In the genomic region with DNA sequence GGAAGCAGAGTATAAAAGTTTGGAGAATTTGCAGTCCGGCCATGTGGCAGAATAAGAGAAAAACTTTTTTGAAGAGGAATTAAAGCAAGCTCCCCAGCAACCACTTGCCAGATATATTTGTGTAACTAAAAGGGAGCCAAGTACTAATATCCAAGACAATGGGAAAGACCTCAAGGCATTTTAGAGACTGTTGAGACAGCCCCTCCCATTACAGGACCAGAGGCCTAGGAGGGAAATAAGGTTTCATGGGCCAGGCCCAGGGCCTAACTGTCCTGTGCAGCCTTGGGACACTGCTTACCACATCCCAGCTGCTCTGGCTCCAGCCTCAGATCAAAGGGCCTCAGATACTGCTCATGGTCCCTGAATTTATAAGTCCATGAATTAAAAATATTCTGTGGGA, we compare ENCODE assay signal across 26 cellular contexts.
"Had no signal": no experiment of that assay in that cellular context is flagged by ENCODE, and none has a peak within 500 bp of the region (broad histone marks: within the 10 kb centered on the region; RNA-seq: fewer than 3 reads in every experiment).

No MANE protein-coding gene starts in this region.

- H3K36me3 ChIP-seq: left ventricle myocardium inferior, ovary, right atrium auricular region, right lobe of liver, stomach, thyroid gland, transverse colon, upper lobe of left lung, vagina had no signal

- H3K27ac Mint-ChIP-seq: immature natural killer cell; naive thymus-derived CD4-positive, alpha-beta T cell; natural killer cell treated with Interleukin-12 subunit alpha and Interleukin-12 subunit beta and Interleukin-15 and Interleukin-18, amount 100 ng/mL, for 72 hours; progenitor cell of endocrine pancreas; stimulated activated memory B cell treated with anti-CD40 and anti-IgM and Interleukin-4, amounts not matched to agents 10 μg/mL and 1 μg/mL and 100 μg/mL, for 72 hours had no signal

- H3K4me3 Mint-ChIP-seq: immature natural killer cell; naive thymus-derived CD4-positive, alpha-beta T cell; natural killer cell treated with Interleukin-12 subunit alpha and Interleukin-12 subunit beta and Interleukin-15 and Interleukin-18, amount 100 ng/mL, for 72 hours; stimulated activated memory B cell treated with anti-CD40 and anti-IgM and Interleukin-4, amounts not matched to agents 10 μg/mL and 1 μg/mL and 100 μg/mL, for 72 hours had no signal

- H3K27ac ChIP-seq: hepatocyte, left ventricle myocardium inferior, ovary, right atrium auricular region, right lobe of liver, stomach, testis, thyroid gland, transverse colon, upper lobe of left lung, vagina had no signal

- H3K4me1 ChIP-seq: left ventricle myocardium inferior, right atrium auricular region, right lobe of liver, stomach, testis, thyroid gland, transverse colon, upper lobe of left lung, vagina had no signal

- H3K9me3 Mint-ChIP-seq: natural killer cell treated with Interleukin-12 subunit alpha and Interleukin-12 subunit beta and Interleukin-15 and Interleukin-18, amount 100 ng/mL, for 72 hours had no signal

- H3K27me3 Mint-ChIP-seq: naive thymus-derived CD4-positive, alpha-beta T cell; progenitor cell of endocrine pancreas; stimulated activated memory B cell treated with anti-CD40 and anti-IgM and Interleukin-4, amounts not matched to agents 10 μg/mL and 1 μg/mL and 100 μg/mL, for 72 hours had no signal

- H3K36me3 Mint-ChIP-seq: immature natural killer cell; naive thymus-derived CD4-positive, alpha-beta T cell; stimulated activated memory B cell treated with anti-CD40 and anti-IgM and Interleukin-4, amounts not matched to agents 10 μg/mL and 1 μg/mL and 100 μg/mL, for 72 hours had no signal

- H3K4me1 Mint-ChIP-seq: immature natural killer cell; naive thymus-derived CD4-positive, alpha-beta T cell; stimulated activated memory B cell treated with anti-CD40 and anti-IgM and Interleukin-4, amounts not matched to agents 10 μg/mL and 1 μg/mL and 100 μg/mL, for 72 hours had no signal

- H2AFZ ChIP-seq: hepatocyte had no signal

- ATAC-seq: mucosa of descending colon; naive thymus-derived CD4-positive, alpha-beta T cell; natural killer cell treated with Interleukin-12 subunit alpha and Interleukin-12 subunit beta and Interleukin-15 and Interleukin-18, amount 100 ng/mL, for 72 hours; right lobe of liver; stimulated activated memory B cell treated with anti-CD40 and anti-IgM and Interleukin-4, amounts not matched to agents 10 μg/mL and 1 μg/mL and 100 μg/mL, for 72 hours; stimulated activated naive CD8-positive, alpha-beta T cell treated with anti-CD3 and anti-CD28 coated beads, Interleukin-15, Interleukin-2, amounts not matched to agents 100 U/mL and 50 U/mL, for 24 hours had no signal

- DNase-seq: immature natural killer cell; islet precursor cell; left ventricle myocardium inferior; midbrain; mucosa of descending colon; naive thymus-derived CD4-positive, alpha-beta T cell; ovary; right lobe of liver; stimulated activated CD4-positive, alpha-beta T cell treated with anti-CD3 and anti-CD28 coated beads, Interleukin-1b, Interleukin-23, amount 100 ng/mL, for 48 hours; stimulated activated CD4-positive, alpha-beta T cell treated with anti-CD3 and anti-CD28 coated beads, Interleukin-2, amount 100 ng/mL, for 48 hours; stimulated activated CD4-positive, alpha-beta T cell treated with anti-CD3 and anti-CD28 coated beads, Interleukin-4, amount 100 ng/mL, for 4 hours; stimulated activated CD8-positive, alpha-beta memory T cell treated with anti-CD3 and anti-CD28 coated beads, Interleukin-4, amount 100 ng/mL, for 48 hours; stimulated activated naive CD8-positive, alpha-beta T cell treated with anti-CD3 and anti-CD28 coated beads, Interleukin-15, Interleukin-2, amounts not matched to agents 100 U/mL and 50 U/mL, for 24 hours; stomach; testis; thyroid gland; transverse colon; upper lobe of left lung had no signal

- H3K4me3 ChIP-seq: hepatocyte, left ventricle myocardium inferior, lung, mucosa of descending colon, ovary, right atrium auricular region, right lobe of liver, smooth muscle cell, stomach, testis, thyroid gland, transverse colon, upper lobe of left lung, vagina had no signal

- H3K4me2 ChIP-seq: hepatocyte, smooth muscle cell had no signal

- H3K79me2 ChIP-seq: hepatocyte had no signal

- H3K27me3 ChIP-seq: hepatocyte, ovary, right atrium auricular region, right lobe of liver, stomach, testis, thyroid gland, transverse colon, upper lobe of left lung, vagina had no signal

- H3K9me3 ChIP-seq: left ventricle myocardium inferior, mucosa of descending colon, ovary, right atrium auricular region, right lobe of liver, stomach, testis, thyroid gland, transverse colon, upper lobe of left lung, vagina had no signal
